In genomic region chr10:86747796-86748581, GRCh38 we compare ENCODE assay signal across 17 cellular contexts. TPM values are rescaled to one million over a fixed set of nuclear protein-coding genes. Genes with fewer than 3 reads are reported as not detected.
DNase-seq lines count a peak whose midpoint lies in the region; TF ChIP-seq lines count a peak whose summit lies in the region.
"Had no signal": no experiment of that assay in that cellular context is flagged by ENCODE, and none has a peak within 500 bp of the region (broad histone marks: within the 10 kb centered on the region; RNA-seq: fewer than 3 reads in every experiment).

No MANE protein-coding gene starts in this region.

- no peaks in the 10 kb centered on the region for H3K36me3 Mint-ChIP-seq in glutamatergic neuron (ENCODE audit: unreplicated experiment)
- H3K36me3 Mint-ChIP-seq: activated naive CD4-positive, alpha-beta T cell treated with anti-CD3 and anti-CD28 coated beads, Interleukin-2, amount 50 U/mL, for 72 hours had no signal

- no peak overlapping the region for H3K4me3 ChIP-seq in AG04450 (ENCODE audit: low read depth, low read length)
- H3K4me3 ChIP-seq in WI38 (ENCODE audit: low read depth, low read length): 0 out of 2 replicates have a peak overlapping the region, but pooled peaks have one; percentile 6
- H3K4me3 ChIP-seq: colonic mucosa, uterus had no signal

- H3K9me3 Mint-ChIP-seq in glutamatergic neuron (ENCODE audit: unreplicated experiment): no peaks in the 10 kb centered on the region
- H3K9me3 Mint-ChIP-seq: activated CD8-positive, alpha-beta T cell treated with anti-CD3 and anti-CD28 coated beads for 36 hours; activated naive CD4-positive, alpha-beta T cell treated with anti-CD3 and anti-CD28 coated beads, Interleukin-2, amount 50 U/mL, for 72 hours had no signal

- no peak for DNase-seq in AG04450 (ENCODE audit: low read depth, low spot score)
- DNase-seq in GF-D8 (lab: John Stamatoyannopoulos, UW): peak; percentile 11
- DNase-seq in glomerular endothelial cell (ENCODE audit: extremely low read depth, low read depth, low spot score): peak; percentile 83
- no peak for DNase-seq in NCI-H774 (lab: John Stamatoyannopoulos, UW)
- DNase-seq in middle frontal gyrus (ENCODE audit: extremely low spot score, low spot score): no peak
- no peak for DNase-seq in glutamatergic neuron
- DNase-seq in NCI-H187 treated with DMSO at 0.1 percent for 48 hours (lab: John Stamatoyannopoulos, UW): no peak
- DNase-seq: activated CD8-positive, alpha-beta T cell treated with anti-CD3 and anti-CD28 coated beads for 36 hours; activated T-cell treated with anti-CD3 and anti-CD28 coated beads, Interleukin-2, amount 50 U/mL, for 48 hours; AML-193; Calu3; colonic mucosa; Karpas-422; SHP77; uterus had no signal

- H3K9me3 ChIP-seq in AG04450 (ENCODE audit: control insufficient read depth, insufficient read depth, low read length): no peaks in the 10 kb centered on the region; the same call in 1 of the 2 replicates
- H3K9me3 ChIP-seq: colonic mucosa, uterus had no signal

- TF ChIP-seq CTCF in AG04450 (IDR thresholded peaks at IDR 0.05; ENCODE audit: low read depth, low read length): no peak
- no peak for TF ChIP-seq CTCF in WI38 (IDR thresholded peaks at IDR 0.05; ENCODE audit: low read depth, low read length)
- no peak for TF ChIP-seq CTCF in glutamatergic neuron (IDR thresholded peaks at IDR 0.05; ENCODE audit: partially characterized antibody, unreplicated experiment)

- POLR2A ChIA-PET in AG04450 (lab: Yijun Ruan, JAX): no interaction called here

- peak overlapping the region; percentile 57 for H3K27ac ChIP-seq in AG04450 (ENCODE audit: low read depth, low read length)
- H3K27ac ChIP-seq: colonic mucosa, uterus had no signal

- H3K27me3 ChIP-seq in AG04450 (ENCODE audit: control insufficient read depth, insufficient read depth, low read length): no peaks in the 10 kb centered on the region
- H3K27me3 ChIP-seq: colonic mucosa, uterus had no signal

- peaks cover 2% of the 10 kb centered on the region for H3K27me3 Mint-ChIP-seq in glutamatergic neuron (ENCODE audit: unreplicated experiment)
- H3K27me3 Mint-ChIP-seq: activated CD8-positive, alpha-beta T cell treated with anti-CD3 and anti-CD28 coated beads for 36 hours had no signal

- H3K4me3 Mint-ChIP-seq in glutamatergic neuron (ENCODE audit: unreplicated experiment): no peak overlapping the region
- H3K4me3 Mint-ChIP-seq: activated CD8-positive, alpha-beta T cell treated with anti-CD3 and anti-CD28 coated beads for 36 hours had no signal

- CTCF ChIA-PET in AG04450 (lab: Charles Lee): interaction anchor here (0.7 kb wide), 1 partner anchor 59 kb away, joined by 6 read pairs; no protein-coding TSS in a partner anchor

- no peaks in the 10 kb centered on the region for H3K4me1 Mint-ChIP-seq in glutamatergic neuron (ENCODE audit: low read depth, unreplicated experiment)

- H3K27ac Mint-ChIP-seq in glutamatergic neuron (ENCODE audit: unreplicated experiment): no peak overlapping the region
- H3K27ac Mint-ChIP-seq: activated CD8-positive, alpha-beta T cell treated with anti-CD3 and anti-CD28 coated beads for 36 hours; activated naive CD4-positive, alpha-beta T cell treated with anti-CD3 and anti-CD28 coated beads, Interleukin-2, amount 50 U/mL, for 72 hours had no signal

RNA-seq across cellular contexts. Expression of gene BMPR1A, which starts 8.4 kb away (rescaled TPM):
- 32.7 and 41.9 TPM in 2 replicates for polyA plus RNA-seq in AG04450 (2011; rRNA removed)
- polyA minus RNA-seq in AG04450 (2011; rRNA and poly(A)+ RNA removed): 55.8 and 88.5 TPM in 2 replicates
- total RNA-seq in glomerular endothelial cell (2.8 and 5.6 TPM in 2 replicates), glutamatergic neuron (ENCODE audit: unreplicated experiment) (27.7 TPM)

Comparison
In these comparisons a context has a peak if more than half of its experiments do, and no peak if none do; other contexts are left out.
1. DNase-seq: peak in GF-D8 (single experiment) and glomerular endothelial cell (single experiment); none in AG04450 (single experiment), NCI-H774 (single experiment), middle frontal gyrus (single experiment), glutamatergic neuron (single experiment) and NCI-H187 treated with DMSO at 0.1 percent for 48 hours (single experiment).